1 cellular context compared by ENCODE assay signal in the genomic region with DNA sequence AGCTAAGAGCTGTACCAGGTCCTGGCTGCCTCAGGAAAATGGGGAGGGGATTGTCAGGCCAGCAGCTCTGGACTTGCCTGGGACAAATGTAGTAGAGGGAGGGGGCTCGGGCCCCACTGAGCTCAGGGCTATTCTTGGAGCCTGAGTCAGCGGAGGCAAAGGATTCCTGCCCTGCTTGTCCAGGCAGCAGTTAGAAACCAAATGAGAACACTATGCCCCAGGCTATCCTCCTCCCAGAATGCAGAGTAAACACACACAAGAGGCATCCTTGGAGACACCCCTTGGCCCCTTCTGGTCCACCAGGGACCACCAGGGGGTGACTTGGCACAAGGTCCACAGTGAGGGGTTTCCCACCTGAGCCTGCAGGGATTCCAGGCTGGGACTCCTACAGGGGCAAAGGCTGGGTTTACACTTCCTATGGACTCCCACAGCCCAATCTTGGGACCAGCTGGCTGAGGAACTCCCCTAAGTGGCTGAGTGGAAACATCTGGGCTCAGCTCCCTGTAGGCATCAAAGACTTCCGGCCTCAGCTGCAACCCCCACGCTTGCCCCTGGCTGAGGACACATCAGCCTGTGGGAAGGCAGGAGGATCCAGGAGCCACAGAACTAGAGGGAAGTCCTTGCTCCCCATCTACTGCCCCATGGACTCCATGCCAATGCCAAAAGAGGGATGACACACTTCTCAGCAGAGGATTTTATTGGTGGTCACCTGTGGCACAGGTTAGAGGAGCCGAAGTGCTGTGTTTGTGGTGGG.
TF ChIP-seq lines count a peak whose summit lies in the region.

No MANE protein-coding gene starts in this region.

TF ChIP-seq in HepG2, 621 proteins besides CTCF, POLR2A, EP300 and RAD21:
- TF ChIP-seq, protein P1, sequence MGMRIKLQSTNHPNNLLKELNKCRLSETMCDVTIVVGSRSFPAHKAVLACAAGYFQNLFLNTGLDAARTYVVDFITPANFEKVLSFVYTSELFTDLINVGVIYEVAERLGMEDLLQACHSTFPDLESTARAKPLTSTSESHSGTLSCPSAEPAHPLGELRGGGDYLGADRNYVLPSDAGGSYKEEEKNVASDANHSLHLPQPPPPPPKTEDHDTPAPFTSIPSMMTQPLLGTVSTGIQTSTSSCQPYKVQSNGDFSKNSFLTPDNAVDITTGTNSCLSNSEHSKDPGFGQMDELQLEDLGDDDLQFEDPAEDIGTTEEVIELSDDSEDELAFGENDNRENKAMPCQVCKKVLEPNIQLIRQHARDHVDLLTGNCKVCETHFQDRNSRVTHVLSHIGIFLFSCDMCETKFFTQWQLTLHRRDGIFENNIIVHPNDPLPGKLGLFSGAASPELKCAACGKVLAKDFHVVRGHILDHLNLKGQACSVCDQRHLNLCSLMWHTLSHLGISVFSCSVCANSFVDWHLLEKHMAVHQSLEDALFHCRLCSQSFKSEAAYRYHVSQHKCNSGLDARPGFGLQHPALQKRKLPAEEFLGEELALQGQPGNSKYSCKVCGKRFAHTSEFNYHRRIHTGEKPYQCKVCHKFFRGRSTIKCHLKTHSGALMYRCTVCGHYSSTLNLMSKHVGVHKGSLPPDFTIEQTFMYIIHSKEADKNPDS (CRISPR knock-in tag; IDR thresholded peaks at IDR 0.05), result no peak
- no peak for TF ChIP-seq PATZ1 (CRISPR knock-in tag; IDR thresholded peaks at IDR 0.05)
- no peak for TF ChIP-seq ZSCAN25 (CRISPR knock-in tag; IDR thresholded peaks at IDR 0.05)
- no peak for TF ChIP-seq ETV5 (CRISPR knock-in tag; IDR thresholded peaks at IDR 0.05; ENCODE audit: borderline replicate concordance)
- no peak for TF ChIP-seq NR1H2 (CRISPR knock-in tag; IDR thresholded peaks at IDR 0.05; ENCODE audit: borderline replicate concordance, low read depth)
- no peak for TF ChIP-seq FOSL1 (CRISPR knock-in tag; IDR thresholded peaks at IDR 0.05; ENCODE audit: borderline replicate concordance)
- no peak for TF ChIP-seq NFE2 (CRISPR knock-in tag; IDR thresholded peaks at IDR 0.05)
- TF ChIP-seq HMG20A (CRISPR knock-in tag; IDR thresholded peaks at IDR 0.05; ENCODE audit: borderline replicate concordance), result no peak
- TF ChIP-seq SALL1 (CRISPR knock-in tag; IDR thresholded peaks at IDR 0.05), result no peak
- no peak for TF ChIP-seq ZNF441 (CRISPR knock-in tag; IDR thresholded peaks at IDR 0.05; ENCODE audit: borderline replicate concordance)
- TF ChIP-seq GZF1 (CRISPR knock-in tag; IDR thresholded peaks at IDR 0.05), result no peak
- no peak for TF ChIP-seq ERF (CRISPR knock-in tag; IDR thresholded peaks at IDR 0.05)
- no peak for TF ChIP-seq CREB1 (IDR thresholded peaks at IDR 0.05)
- TF ChIP-seq CREB1 (CRISPR knock-in tag; IDR thresholded peaks at IDR 0.05), result no peak
